Comparison of ENCODE assay signal across 14 cellular contexts in the genomic region with DNA sequence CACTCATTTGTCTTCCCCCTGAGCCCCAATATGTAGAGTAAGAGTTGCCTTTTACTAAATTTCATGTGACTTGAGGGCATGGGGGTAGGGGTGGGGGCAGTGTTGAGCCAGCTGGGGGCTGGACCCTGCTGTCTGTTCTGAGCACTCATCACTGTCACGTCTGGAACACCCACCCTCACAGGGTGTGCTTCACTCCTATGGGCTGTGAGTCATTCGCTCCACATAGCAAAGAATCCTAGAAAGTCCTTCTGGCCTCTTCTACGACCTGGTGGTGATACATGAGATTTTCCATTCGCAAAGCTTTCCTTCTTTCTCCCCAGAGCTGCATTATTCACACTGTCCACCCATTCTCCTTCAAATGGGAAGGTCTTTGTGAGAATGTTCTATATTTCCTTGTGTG. TPM values are rescaled to one million over a fixed set of nuclear protein-coding genes. Genes with fewer than 3 reads are reported as not detected.
DNase-seq lines count a peak whose midpoint lies in the region; ATAC-seq and TF ChIP-seq lines count a peak whose summit lies in the region.
"Had no signal": no experiment of that assay in that cellular context is flagged by ENCODE, and none has a peak within 500 bp of the region (broad histone marks: within the 10 kb centered on the region; RNA-seq: fewer than 3 reads in every experiment).

No MANE protein-coding gene starts in this region.

- H3K9me3 ChIP-seq in RWPE2 (ENCODE audit: severe bottlenecking) (no peaks in the 10 kb centered on the region), prostate gland (no peaks in the 10 kb centered on the region)
- H3K9me3 ChIP-seq: tibial nerve had no signal

- H3K27me3 Mint-ChIP-seq in activated T-cell treated with anti-CD3 and anti-CD28 coated beads, Interleukin-2, amount 50 U/mL, for 24 hours: peaks cover 7% of the 10 kb centered on the region
- no peaks in the 10 kb centered on the region for H3K27me3 Mint-ChIP-seq in stimulated activated memory B cell treated with anti-CD40 and anti-IgM and Interleukin-4, amounts not matched to agents 10 μg/mL and 1 μg/mL and 100 μg/mL, for 72 hours

- no peak for DNase-seq in activated T-cell treated with anti-CD3 and anti-CD28 coated beads, Interleukin-2, amount 50 U/mL, for 24 hours
- DNase-seq in activated T-cell treated with anti-CD3 and anti-CD28 coated beads, Interleukin-2, amount 50 U/mL, for 1 hour: no peak
- DNase-seq in RWPE2 (ENCODE audit: low spot score): no peak
- DNase-seq in fibroblast of mammary gland (ENCODE audit: low read depth): peak; percentile 70
- no peak for DNase-seq in left lobe of liver (ENCODE audit: low spot score)
- no peak for DNase-seq in prostate gland (ENCODE audit: low spot score)
- DNase-seq in GOT3 (lab: John Stamatoyannopoulos, UW): no peak
- DNase-seq: activated naive CD4-positive, alpha-beta T cell; hypothalamus; NCI-H1105 treated with DMSO at 0.1 percent for 48 hours; retina had no signal

- no peak overlapping the region for H3K4me3 ChIP-seq in RWPE2 (ENCODE audit: severe bottlenecking)
- H3K4me3 ChIP-seq in fibroblast of mammary gland (ENCODE audit: control insufficient read depth, low read depth, low read length): no peak overlapping the region
- H3K4me3 ChIP-seq in prostate gland: no peak overlapping the region
- H3K4me3 ChIP-seq: SK-N-MC, tibial nerve had no signal

- WGBS in prostate gland: 68% methylated on average over 4 of the region's 4 CpGs

- H3K27ac Mint-ChIP-seq in activated T-cell treated with anti-CD3 and anti-CD28 coated beads, Interleukin-2, amount 50 U/mL, for 24 hours: peak overlapping the region; percentile 8
- H3K27ac Mint-ChIP-seq in stimulated activated memory B cell treated with anti-CD40 and anti-IgM and Interleukin-4, amounts not matched to agents 10 μg/mL and 1 μg/mL and 100 μg/mL, for 72 hours: peak overlapping the region; percentile 26

- H3K27me3 ChIP-seq in RWPE2 (ENCODE audit: insufficient read depth, poor library complexity, severe bottlenecking): no peaks in the 10 kb centered on the region
- no peaks in the 10 kb centered on the region for H3K27me3 ChIP-seq in prostate gland (replicated peaks; ENCODE audit: insufficient read depth)
- H3K27me3 ChIP-seq: tibial nerve had no signal

- H3K36me3 Mint-ChIP-seq in activated T-cell treated with anti-CD3 and anti-CD28 coated beads, Interleukin-2, amount 50 U/mL, for 24 hours (ENCODE audit: low read depth): no peaks in the 10 kb centered on the region
- no peaks in the 10 kb centered on the region for H3K36me3 Mint-ChIP-seq in stimulated activated memory B cell treated with anti-CD40 and anti-IgM and Interleukin-4, amounts not matched to agents 10 μg/mL and 1 μg/mL and 100 μg/mL, for 72 hours

- no peaks in the 10 kb centered on the region for H3K36me3 ChIP-seq in RWPE2 (ENCODE audit: low read depth)
- H3K36me3 ChIP-seq in prostate gland: no peaks in the 10 kb centered on the region
- H3K36me3 ChIP-seq: tibial nerve had no signal

- ATAC-seq in RWPE2 (ENCODE audit: low read depth): peak; percentile 80
- ATAC-seq in stimulated activated memory B cell treated with anti-CD40 and anti-IgM and Interleukin-4, amounts not matched to agents 10 μg/mL and 1 μg/mL and 100 μg/mL, for 72 hours: peak; percentile 73
- no peak for ATAC-seq in left lobe of liver

- TF ChIP-seq POLR2A in prostate gland (IDR thresholded peaks at IDR 0.05): no peak

- no peaks in the 10 kb centered on the region for H3K9me3 Mint-ChIP-seq in activated T-cell treated with anti-CD3 and anti-CD28 coated beads, Interleukin-2, amount 50 U/mL, for 24 hours
- H3K9me3 Mint-ChIP-seq in stimulated activated memory B cell treated with anti-CD40 and anti-IgM and Interleukin-4, amounts not matched to agents 10 μg/mL and 1 μg/mL and 100 μg/mL, for 72 hours: peaks cover 4% of the 10 kb centered on the region

- H3K4me1 Mint-ChIP-seq in activated T-cell treated with anti-CD3 and anti-CD28 coated beads, Interleukin-2, amount 50 U/mL, for 24 hours (ENCODE audit: low read depth): peaks cover 21% of the 10 kb centered on the region
- peaks cover 9% of the 10 kb centered on the region for H3K4me1 Mint-ChIP-seq in stimulated activated memory B cell treated with anti-CD40 and anti-IgM and Interleukin-4, amounts not matched to agents 10 μg/mL and 1 μg/mL and 100 μg/mL, for 72 hours

- no peaks in the 10 kb centered on the region for H3K4me1 ChIP-seq in RWPE2 (ENCODE audit: insufficient read depth, poor library complexity, severe bottlenecking)
- H3K4me1 ChIP-seq in prostate gland (replicated peaks): no peaks in the 10 kb centered on the region
- H3K4me1 ChIP-seq: tibial nerve had no signal

- H3K4me3 Mint-ChIP-seq in activated T-cell treated with anti-CD3 and anti-CD28 coated beads, Interleukin-2, amount 50 U/mL, for 24 hours: no peak overlapping the region
- no peak overlapping the region for H3K4me3 Mint-ChIP-seq in stimulated activated memory B cell treated with anti-CD40 and anti-IgM and Interleukin-4, amounts not matched to agents 10 μg/mL and 1 μg/mL and 100 μg/mL, for 72 hours

- H3K27ac ChIP-seq in RWPE2 (ENCODE audit: poor library complexity, severe bottlenecking): no peak overlapping the region
- no peak overlapping the region for H3K27ac ChIP-seq in prostate gland
- H3K27ac ChIP-seq: SK-N-MC, tibial nerve had no signal

- intact Hi-C loops in prostate gland (cut with DNase I): no loop called here

- TF ChIP-seq CTCF in RWPE2 (IDR thresholded peaks at IDR 0.05; ENCODE audit: poor library complexity, severe bottlenecking) (no peak), fibroblast of mammary gland (conservative IDR thresholded peaks at IDR 0.05; ENCODE audit: control insufficient read depth, insufficient read depth, low read depth, low read length) (peak; percentile 28), prostate gland (IDR thresholded peaks at IDR 0.05) (no peak)

RNA-seq across cellular contexts. Expression of a gene that starts 43.6 kb away (rescaled TPM):
- 139 TPM for total RNA-seq in left lobe of liver
- 10 to 100 TPM; 20.0 to 31.8 TPM for total RNA-seq in prostate gland

RNA-seq across cellular contexts. Expression of a gene that starts 49.1 kb away (rescaled TPM):
- total RNA-seq in left lobe of liver (0.05 TPM), prostate gland (1 to 10 TPM in 1 of 2 donors, not detected in 1; 1.2 TPM)
